ENCODE assay signal across 2 cellular contexts in the genomic region with DNA sequence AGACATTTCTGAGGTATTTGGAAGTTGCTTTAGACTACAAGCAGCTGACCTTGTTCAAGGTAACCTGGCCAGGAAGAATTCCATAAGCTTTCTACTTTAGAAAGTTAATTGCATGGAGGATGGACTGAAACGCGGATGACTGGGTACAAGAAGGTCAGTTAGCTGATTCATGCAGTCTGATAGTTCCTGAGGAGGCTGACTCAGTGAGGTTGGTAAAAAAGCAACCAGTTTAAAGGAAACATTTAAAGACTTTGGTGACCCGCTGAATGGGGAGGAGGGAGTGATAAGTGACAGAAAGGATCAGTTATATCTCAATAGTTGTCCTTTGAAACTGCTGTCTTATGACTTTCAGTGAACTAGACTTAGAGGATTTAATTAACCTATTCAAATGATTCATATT.
TF ChIP-seq lines count a peak whose summit lies in the region.

No MANE protein-coding gene starts in this region.

TF ChIP-seq in SK-N-SH, 30 proteins besides CTCF, POLR2A, EP300 and RAD21 (continued from another document):
- no peak for TF ChIP-seq ZBTB33 (IDR thresholded peaks at IDR 0.05; ENCODE audit: borderline replicate concordance, low read depth)
- TF ChIP-seq FOSL2 (IDR thresholded peaks at IDR 0.05; ENCODE audit: borderline replicate concordance, low read depth) = no peak
- TF ChIP-seq YY1 (IDR thresholded peaks at IDR 0.05; ENCODE audit: low read depth) = no peak
- TF ChIP-seq MEF2A (IDR thresholded peaks at IDR 0.05; ENCODE audit: borderline replicate concordance, low read depth) = no peak

TF ChIP-seq in SK-N-SH treated with all-trans-retinoic acid at 6 μM for 48 hours, 23 proteins besides CTCF, POLR2A, EP300 and RAD21 (continued from another document):
- no peak for TF ChIP-seq PATZ1 (CRISPR knock-in tag; IDR thresholded peaks at IDR 0.05; ENCODE audit: borderline replicate concordance)
- TF ChIP-seq ISL1 (CRISPR knock-in tag; IDR thresholded peaks at IDR 0.05) = no peak
- TF ChIP-seq, protein P1, sequence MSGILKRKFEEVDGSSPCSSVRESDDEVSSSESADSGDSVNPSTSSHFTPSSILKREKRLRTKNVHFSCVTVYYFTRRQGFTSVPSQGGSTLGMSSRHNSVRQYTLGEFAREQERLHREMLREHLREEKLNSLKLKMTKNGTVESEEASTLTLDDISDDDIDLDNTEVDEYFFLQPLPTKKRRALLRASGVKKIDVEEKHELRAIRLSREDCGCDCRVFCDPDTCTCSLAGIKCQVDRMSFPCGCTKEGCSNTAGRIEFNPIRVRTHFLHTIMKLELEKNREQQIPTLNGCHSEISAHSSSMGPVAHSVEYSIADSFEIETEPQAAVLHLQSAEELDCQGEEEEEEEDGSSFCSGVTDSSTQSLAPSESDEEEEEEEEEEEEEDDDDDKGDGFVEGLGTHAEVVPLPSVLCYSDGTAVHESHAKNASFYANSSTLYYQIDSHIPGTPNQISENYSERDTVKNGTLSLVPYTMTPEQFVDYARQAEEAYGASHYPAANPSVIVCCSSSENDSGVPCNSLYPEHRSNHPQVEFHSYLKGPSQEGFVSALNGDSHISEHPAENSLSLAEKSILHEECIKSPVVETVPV (CRISPR knock-in tag; IDR thresholded peaks at IDR 0.05) = no peak
- TF ChIP-seq GLIS3 (CRISPR knock-in tag; IDR thresholded peaks at IDR 0.05) = no peak
- no peak for TF ChIP-seq TCF4 (CRISPR knock-in tag; IDR thresholded peaks at IDR 0.05; ENCODE audit: borderline replicate concordance)
- TF ChIP-seq CREB5 (CRISPR knock-in tag; IDR thresholded peaks at IDR 0.05; ENCODE audit: low read depth) = no peak
- TF ChIP-seq PPARA (CRISPR knock-in tag; IDR thresholded peaks at IDR 0.05; ENCODE audit: borderline replicate concordance) = no peak
- TF ChIP-seq TOX (CRISPR knock-in tag; IDR thresholded peaks at IDR 0.05; ENCODE audit: borderline replicate concordance) = no peak
TF ChIP-seq in SK-N-SH treated with all-trans-retinoic acid at 6 μM for 48 hours: peak in this region for 0.
